Comparison of ENCODE assay signal across 19 cellular contexts in genomic region chr6:130423044-130423443, GRCh38. TPM values are rescaled to one million over a fixed set of nuclear protein-coding genes. Genes with fewer than 3 reads are reported as not detected.
DNase-seq lines count a peak whose midpoint lies in the region; ATAC-seq, FAIRE-seq and TF ChIP-seq lines count a peak whose summit lies in the region.
"Had no signal": no experiment of that assay in that cellular context is flagged by ENCODE, and none has a peak within 500 bp of the region (broad histone marks: within the 10 kb centered on the region; RNA-seq: fewer than 3 reads in every experiment).

No MANE protein-coding gene starts in this region.

- H3K4me3 ChIP-seq in HepG2 (replicated peaks in 1 of 3; ENCODE audit: insufficient read depth in 1 of 3, low read depth in 2 of 3, low read length in 3 of 3) (no peak overlapping the region), right lobe of liver (no peak overlapping the region), H1 (ENCODE audit: extremely low read depth in 1 of 4, insufficient read depth in 2 of 4, low read depth in 3 of 4, low read length in 4 of 4) (no peak overlapping the region)
- H3K4me3 ChIP-seq: BLaER1 treated with 17β-estradiol and CSF1 and Interleukin-3, amounts not matched to agents 10 nM and 100 nM; GM23248 had no signal

- H4K5ac ChIP-seq in H1 (ENCODE audit: insufficient read length, low read depth, low read length) = no peak overlapping the region

- TF ChIP-seq POLR2A in HepG2 (IDR thresholded peaks at IDR 0.05; ENCODE audit: insufficient read depth in 1 of 2, low read depth in 2 of 2, low read length in 2 of 2) (no peak), right lobe of liver (IDR thresholded peaks at IDR 0.05) (no peak), H1 (IDR thresholded peaks at IDR 0.05; ENCODE audit: control extremely low read depth in 1 of 2, low read depth in 2 of 2, low read length in 2 of 2) (no peak)

- H3K14ac ChIP-seq in H1 (ENCODE audit: insufficient read length) = no peak overlapping the region

- ATAC-seq in HepG2 (no peak), right lobe of liver (no peak), HG02642 (IDR thresholded peaks at IDR 0.05; ENCODE audit: poor library complexity, unreplicated experiment) (no peak)
- ATAC-seq in activated T-cell treated with anti-CD3 and anti-CD28 coated beads, Interleukin-2, amount 50 U/mL, for 4 hours = no peak
- ATAC-seq: CD8-positive, alpha-beta T cell had no signal

- no peak overlapping the region for H4K8ac ChIP-seq in H1 (ENCODE audit: extremely low read depth, insufficient read depth, low read length)

- no peak for TF ChIP-seq EP300 in HepG2 (IDR thresholded peaks at IDR 0.05; ENCODE audit: low read depth in 2 of 2, low read length in 2 of 2)
- TF ChIP-seq EP300 in HepG2 (CRISPR knock-in tag; IDR thresholded peaks at IDR 0.05; ENCODE audit: borderline replicate concordance) = no peak
- no peak for TF ChIP-seq EP300 in H1 (IDR thresholded peaks at IDR 0.05; ENCODE audit: borderline replicate concordance in 1 of 2, low read depth in 2 of 2, low read length in 2 of 2)

- no peaks in the 10 kb centered on the region for H3K27me3 ChIP-seq in HepG2 (ENCODE audit: control insufficient read depth in 1 of 2, insufficient read depth in 2 of 2, low read length in 2 of 2)
- H3K27me3 ChIP-seq in right lobe of liver = no peaks in the 10 kb centered on the region
- no peaks in the 10 kb centered on the region for H3K27me3 ChIP-seq in H1 (replicated peaks in 1 of 4; ENCODE audit: control insufficient read depth in 3 of 4, extremely low read depth in 1 of 4, insufficient read depth in 3 of 4, low read length in 3 of 4)
- H3K27me3 ChIP-seq: BLaER1 treated with 17β-estradiol and CSF1 and Interleukin-3, amounts not matched to agents 10 nM and 100 nM had no signal

- no peak overlapping the region for H2AFZ ChIP-seq in HepG2 (ENCODE audit: low read length)
- no peak overlapping the region for H2AFZ ChIP-seq in H1 (ENCODE audit: low read length)
- H2AFZ ChIP-seq: GM23248 had no signal

- H3K23ac ChIP-seq in H1 (ENCODE audit: insufficient read length) = no peak overlapping the region

- FAIRE-seq in HepG2 (lab: Jason Lieb, UNC) (no peak), H1 (lab: Jason Lieb, UNC) (no peak)
- FAIRE-seq: H54 had no signal

- no peak overlapping the region for H3K27ac ChIP-seq in HepG2 (ENCODE audit: extremely low read length, insufficient read depth, low read length)
- H3K27ac ChIP-seq in right lobe of liver = no peak overlapping the region
- H3K27ac ChIP-seq in H1 (ENCODE audit: low read depth, low read length) = no peak overlapping the region
- H3K27ac ChIP-seq: BLaER1 treated with 17β-estradiol and CSF1 and Interleukin-3, amounts not matched to agents 10 nM and 100 nM; GM23248; HL-60 had no signal

- DNase-seq in HepG2 (ENCODE audit: low spot score) = no peak
- no peak for DNase-seq in right lobe of liver
- DNase-seq in H1 (ENCODE audit: low read depth in 1 of 2, low spot score in 2 of 2) = no peak
- no peak for DNase-seq in activated T-cell treated with anti-CD3 and anti-CD28 coated beads, Interleukin-2, amount 50 U/mL, for 4 hours
- no peak for DNase-seq in stimulated activated CD8-positive, alpha-beta memory T cell treated with anti-CD3 and anti-CD28 coated beads, Interleukin-4, amount 100 ng/mL, for 48 hours
- DNase-seq: 8988T; Calu3; CD8-positive, alpha-beta T cell; DMS79 treated with DMSO at 0.1 percent for 48 hours; GF-D8; GM23248; HCEC 1CT had no signal

- H3K9ac ChIP-seq in HepG2 (ENCODE audit: insufficient read depth, low read depth, low read length) (no peak overlapping the region), H1 (replicated peaks in 1 of 4; ENCODE audit: extremely low read depth in 1 of 4, low read depth in 3 of 4, low read length in 3 of 4) (no peak overlapping the region)
- H3K9ac ChIP-seq: BLaER1 treated with 17β-estradiol and CSF1 and Interleukin-3, amounts not matched to agents 10 nM and 100 nM; GM23248 had no signal

- H3K56ac ChIP-seq in H1 (replicated peaks; ENCODE audit: insufficient read length, low read depth, low read length) = no peak overlapping the region

- H2BK15ac ChIP-seq in H1 (ENCODE audit: low read length) = no peak overlapping the region

- H3K23me2 ChIP-seq in H1 (ENCODE audit: low read depth, low read length) = no peaks in the 10 kb centered on the region

- H3K9me3 ChIP-seq in HepG2 (ENCODE audit: low read length) = no peaks in the 10 kb centered on the region
- no peaks in the 10 kb centered on the region for H3K9me3 ChIP-seq in right lobe of liver
- H3K9me3 ChIP-seq in H1 (ENCODE audit: insufficient read depth in 2 of 2, low read depth in 1 of 2, low read length in 1 of 2) = no peaks in the 10 kb centered on the region
- H3K9me3 ChIP-seq: BLaER1 treated with 17β-estradiol and CSF1 and Interleukin-3, amounts not matched to agents 10 nM and 100 nM had no signal

- no peak overlapping the region for H3K18ac ChIP-seq in H1 (ENCODE audit: extremely low read depth, low read length)

- H3K9me3 Mint-ChIP-seq in nephron = peaks cover 3% of the 10 kb centered on the region
- no peaks in the 10 kb centered on the region for H3K9me3 Mint-ChIP-seq in activated T-cell treated with anti-CD3 and anti-CD28 coated beads, Interleukin-2, amount 50 U/mL, for 4 hours
- H3K9me3 Mint-ChIP-seq: CD8-positive, alpha-beta T cell had no signal

- intact Hi-C loops in HepG2 (cut with micrococcal nuclease; ENCODE audit: unreplicated experiment) = no loop called here
- intact Hi-C loops in right lobe of liver (cut with DNase I) = no loop called here

- H3K79me2 ChIP-seq in HepG2 (ENCODE audit: insufficient read depth, low read length) (no peaks in the 10 kb centered on the region), H1 (ENCODE audit: control insufficient read depth in 1 of 2, insufficient read depth in 2 of 2, low read length in 2 of 2) (no peaks in the 10 kb centered on the region)

- H3K27me3 Mint-ChIP-seq in nephron (ENCODE audit: low read depth) = peaks cover 3% of the 10 kb centered on the region
- H3K27me3 Mint-ChIP-seq in activated T-cell treated with anti-CD3 and anti-CD28 coated beads, Interleukin-2, amount 50 U/mL, for 4 hours (ENCODE audit: low read depth) = peaks cover 3% of the 10 kb centered on the region
- H3K27me3 Mint-ChIP-seq: B cell, IgD-negative memory B cell had no signal

- no peak overlapping the region for H2BK20ac ChIP-seq in H1 (ENCODE audit: low read length)

- H3K27ac Mint-ChIP-seq in nephron = peak overlapping the region; percentile 59 to 73 (median 73)
- H3K27ac Mint-ChIP-seq: B cell; CD8-positive, alpha-beta T cell; IgD-negative memory B cell had no signal

- POLR2A ChIA-PET in HepG2 (lab: Yijun Ruan, JAX) = no interaction called here
- POLR2A ChIA-PET in H1 (lab: Charles Lee; ENCODE audit: partially characterized antibody) = no interaction called here

- no peak overlapping the region for H3K4ac ChIP-seq in H1 (replicated peaks; ENCODE audit: insufficient read length, low read depth, low read length)

- H3K4me1 ChIP-seq in HepG2 (ENCODE audit: insufficient read depth, low read length) (no peaks in the 10 kb centered on the region), right lobe of liver (peaks cover 0 to 7% (median 3%) of the 10 kb centered on the region in 4 donors), H1 (replicated peaks in 1 of 4; ENCODE audit: control insufficient read depth in 3 of 4, insufficient read depth in 4 of 4, low read length in 3 of 4) (peaks cover 0 to 5% (median 5%) of the 10 kb centered on the region in 4 experiments; a peak in 3 of 7 replicates)
- H3K4me1 ChIP-seq: BLaER1 treated with 17β-estradiol and CSF1 and Interleukin-3, amounts not matched to agents 10 nM and 100 nM had no signal

- H3K36me3 Mint-ChIP-seq in nephron (ENCODE audit: low read depth) = no peaks in the 10 kb centered on the region
- peaks cover 1% of the 10 kb centered on the region for H3K36me3 Mint-ChIP-seq in activated T-cell treated with anti-CD3 and anti-CD28 coated beads, Interleukin-2, amount 50 U/mL, for 4 hours (ENCODE audit: insufficient read depth)
- H3K36me3 Mint-ChIP-seq: CD8-positive, alpha-beta T cell; IgD-negative memory B cell had no signal

- no peak overlapping the region for H2BK12ac ChIP-seq in H1 (ENCODE audit: low read depth, low read length)

- no peaks in the 10 kb centered on the region for H3K79me1 ChIP-seq in H1 (ENCODE audit: low read depth, low read length)

- TF ChIP-seq RAD21 in HepG2 (CRISPR knock-in tag; IDR thresholded peaks at IDR 0.05) = no peak
- no peak for TF ChIP-seq RAD21 in H1 (IDR thresholded peaks at IDR 0.05 in 1 of 2, conservative IDR thresholded peaks at IDR 0.05 in 1 of 2; ENCODE audit: low read depth in 2 of 2, low read length in 2 of 2)

- no peak for TF ChIP-seq CTCF in HepG2 (CRISPR knock-in tag; IDR thresholded peaks at IDR 0.05)
- TF ChIP-seq CTCF in right lobe of liver (IDR thresholded peaks at IDR 0.05) = no peak
- TF ChIP-seq CTCF in H1 (IDR thresholded peaks at IDR 0.05; ENCODE audit: control extremely low read depth in 1 of 3, insufficient read depth in 1 of 3, low read depth in 1 of 3, low read length in 3 of 3) = no peak
- TF ChIP-seq CTCF in nephron (IDR thresholded peaks at IDR 0.05; ENCODE audit: unreplicated experiment in 3 of 3) = no peak

- no peak overlapping the region for H4K91ac ChIP-seq in H1 (replicated peaks; ENCODE audit: insufficient read length, low read length)

- no peaks in the 10 kb centered on the region for H3K36me3 ChIP-seq in HepG2 (replicated peaks in 1 of 2; ENCODE audit: control insufficient read depth in 1 of 2, insufficient read depth in 2 of 2, low read length in 2 of 2)
- H3K36me3 ChIP-seq in right lobe of liver = no peaks in the 10 kb centered on the region
- no peaks in the 10 kb centered on the region for H3K36me3 ChIP-seq in H1 (ENCODE audit: control insufficient read depth in 2 of 4, insufficient read depth in 4 of 4, low read length in 3 of 4)
- H3K36me3 ChIP-seq: BLaER1 treated with 17β-estradiol and CSF1 and Interleukin-3, amounts not matched to agents 10 nM and 100 nM had no signal

- in situ Hi-C loops in HepG2 (cut with HindIII; ENCODE audit: extremely low pct_ligation_motif_present, low pct_unique_long_range_greater_than_20kb) = no loop called here

- CTCF ChIA-PET in HepG2 (lab: Yijun Ruan, JAX; ENCODE audit: low intra/inter-chr PET ratio, low total read pairs) = no interaction called here
- CTCF ChIA-PET in H1 (lab: Charles Lee; ENCODE audit: partially characterized antibody) = interaction anchor here (0.7 to 1.2 kb wide), 3 partner anchors 29 to 650 kb away, joined by 3 to 5 read pairs (median 3); no protein-coding TSS in a partner anchor

- no peak overlapping the region for H2BK120ac ChIP-seq in H1 (replicated peaks; ENCODE audit: low read depth, low read length)

- peaks cover 42% of the 10 kb centered on the region for H3K4me1 Mint-ChIP-seq in nephron
- H3K4me1 Mint-ChIP-seq in activated T-cell treated with anti-CD3 and anti-CD28 coated beads, Interleukin-2, amount 50 U/mL, for 4 hours (ENCODE audit: low read depth) = peaks cover 2% of the 10 kb centered on the region
- H3K4me1 Mint-ChIP-seq: B cell had no signal

- 32% methylated on average over 3 of the region's 3 CpGs for WGBS in HepG2 (ENCODE audit: low lambda C conversion rate)
- WGBS in right lobe of liver (ENCODE audit: insufficient coverage, low coverage, low lambda C conversion rate, missing lambda C conversion rate) = 79% methylated on average over 3 of the region's 3 CpGs
- WGBS in H1 (ENCODE audit: extremely low coverage in 1 of 2, insufficient coverage in 1 of 2, insufficient read length in 1 of 2, insufficient replicate concordance in 2 of 2, low coverage in 1 of 2, low lambda C conversion rate in 2 of 2, missing lambda C conversion rate in 1 of 2), 2 experiments = 90% methylated on average over 3 of the region's 3 CpGs; no CpG with 5 or more reads in 1 of the 2 experiments

- peak overlapping the region in 1 of 3 experiments; percentile 32 for H3K4me3 Mint-ChIP-seq in nephron
- no peak overlapping the region for H3K4me3 Mint-ChIP-seq in activated T-cell treated with anti-CD3 and anti-CD28 coated beads, Interleukin-2, amount 50 U/mL, for 4 hours
- H3K4me3 Mint-ChIP-seq: B cell; CD8-positive, alpha-beta T cell; IgD-negative memory B cell had no signal

- no TSS peak for BruUV-seq in HepG2 (replicated peaks; lab: Mats Ljungman, UMichigan)

- H2AK5ac ChIP-seq in H1 (ENCODE audit: low read depth, low read length) = no peak overlapping the region

- H3K4me2 ChIP-seq in HepG2 (ENCODE audit: low read depth, low read length) (no peak overlapping the region), H1 (ENCODE audit: insufficient read depth in 1 of 2, low read depth in 2 of 2, low read length in 2 of 2) (no peak overlapping the region)
- H3K4me2 ChIP-seq: BLaER1 treated with 17β-estradiol and CSF1 and Interleukin-3, amounts not matched to agents 10 nM and 100 nM had no signal

- H4K20me1 ChIP-seq in HepG2 (ENCODE audit: insufficient read depth, low read length) = no peaks in the 10 kb centered on the region
- no peaks in the 10 kb centered on the region for H4K20me1 ChIP-seq in H1 (replicated peaks in 1 of 2; ENCODE audit: control insufficient read depth in 1 of 2, insufficient read depth in 2 of 2, low read length in 2 of 2)
- H4K20me1 ChIP-seq: BLaER1 treated with 17β-estradiol and CSF1 and Interleukin-3, amounts not matched to agents 10 nM and 100 nM had no signal

- H2BK5ac ChIP-seq in H1 (ENCODE audit: low read depth, low read length) = no peak overlapping the region

RNA-seq across cellular contexts. Expression of gene TMEM200A, which starts 57.2 kb away (rescaled TPM):
- total RNA-seq in HepG2 (2016; rRNA removed; fragmentation: Illumina TruSeq; extraction: Trizol) (not detected in 2 replicates), right lobe of liver (1 to 10 TPM in 1 of 6 experiments, under 1 TPM in 2, not detected in 3; 0.18 to 1.5 (median 0.31) TPM)
- total RNA-seq in HepG2 (2016; cell fraction: cytosol; rRNA removed; fragmentation: Illumina TruSeq; extraction: Trizol; ENCODE audit: low read depth) = not detected in 2 replicates
- 0.06 TPM in 1 of 2 replicates, not detected in the other for total RNA-seq in HepG2 (2016; cell fraction: insoluble cytoplasmic fraction; rRNA removed; fragmentation: Illumina TruSeq; extraction: Trizol)
- total RNA-seq in HepG2 (2016; cell fraction: membrane; rRNA removed; fragmentation: Illumina TruSeq; extraction: Trizol) = not detected in 2 replicates
- 0.12 TPM in 1 of 2 replicates, not detected in the other for total RNA-seq in HepG2 (2016; cell fraction: nucleus; rRNA removed; fragmentation: Illumina TruSeq; extraction: Trizol)
- polyA plus RNA-seq in HepG2 (2011; rRNA removed) (0.34 and 0.55 TPM in 2 replicates), H1 (2011; rRNA removed) (3.8 and 6.2 TPM in 2 replicates)
- 0.12 and 0.46 TPM in 2 replicates for polyA plus RNA-seq in HepG2 (2011; cell fraction: cytosol; rRNA removed)
- polyA plus RNA-seq in HepG2 (2011; cell fraction: nucleus; rRNA removed) = 0.13 and 0.23 TPM in 2 replicates
- not detected in 2 replicates for polyA plus RNA-seq in HepG2 (2012)
- polyA plus RNA-seq in HepG2 (2016; cell fraction: cytosol; fragmentation: Illumina TruSeq; extraction: Trizol; ENCODE audit: low read depth) = not detected in 2 replicates
- not detected in 2 replicates for polyA plus RNA-seq in HepG2 (2016; cell fraction: insoluble cytoplasmic fraction; fragmentation: Illumina TruSeq; extraction: Trizol; ENCODE audit: low read depth)
- polyA plus RNA-seq in HepG2 (2016; cell fraction: membrane; fragmentation: Illumina TruSeq; extraction: Trizol; ENCODE audit: low read depth) = not detected in 2 replicates
- polyA plus RNA-seq in HepG2 (2016; cell fraction: nucleus; fragmentation: Illumina TruSeq; extraction: Trizol; ENCODE audit: insufficient read depth, low read depth) = not detected in 2 replicates
- 0.22 TPM in 1 of 2 replicates, not detected in the other for polyA minus RNA-seq in HepG2 (2011; rRNA and poly(A)+ RNA removed; ENCODE audit: low replicate concordance)
- polyA minus RNA-seq in HepG2 (2011; cell fraction: cytosol; rRNA and poly(A)+ RNA removed) = 0.18 and 0.49 TPM in 2 replicates
- 0.90 and 1.5 TPM in 2 replicates for polyA minus RNA-seq in HepG2 (2011; cell fraction: nucleus; rRNA and poly(A)+ RNA removed)
- 12.9 and 13.9 TPM in 2 replicates for total RNA-seq in H1 (2021; fragmentation: NEBNext Ultra II Directional; extraction: Animal tissue kit (Norgen Biotek cat#: 25700))
- 5.4 TPM for polyA plus RNA-seq in H1 (2011; cell fraction: cytosol; rRNA removed)
- polyA plus RNA-seq in H1 (2011; cell fraction: nucleus; rRNA removed) = 3.7 TPM
- 8.2 to 11.3 TPM (median 9.6 TPM) in 4 replicates for polyA plus RNA-seq in H1 (2012, experiment 1 of 2)
- 1.9 TPM for polyA plus RNA-seq in H1 (2012, experiment 2 of 2)
- polyA plus RNA-seq in H1 (2013, experiment 1 of 2) = 14.7 TPM
- polyA plus RNA-seq in H1 (2013, experiment 2 of 2) = 17.1 TPM
- polyA minus RNA-seq in H1 (2011; rRNA and poly(A)+ RNA removed) = 8.6 and 10.5 TPM in 2 replicates
- 5.9 TPM for polyA minus RNA-seq in H1 (2011; cell fraction: cytosol; rRNA and poly(A)+ RNA removed)
- polyA minus RNA-seq in H1 (2011; cell fraction: nucleus; rRNA and poly(A)+ RNA removed) = 7.9 TPM
- total RNA-seq in activated T-cell treated with anti-CD3 and anti-CD28 coated beads, Interleukin-2, amount 50 U/mL, for 4 hours = 1 to 10 TPM in 1 of 3 donors, under 1 TPM in 2; 0.54 to 1.6 (median 0.58) TPM
- total RNA-seq: Calu3 had no signal

Comparison
In these comparisons a context has a peak if more than half of its experiments do, and no peak if none do; other contexts are left out.
1. Of the 41 proteins assayed by ChIP-seq in both HepG2 and H1: peak only in HepG2: none; only in H1: none; in both: MAFK; in neither: 40.